ENCODE assay signal across 1 cellular context in the genomic region with DNA sequence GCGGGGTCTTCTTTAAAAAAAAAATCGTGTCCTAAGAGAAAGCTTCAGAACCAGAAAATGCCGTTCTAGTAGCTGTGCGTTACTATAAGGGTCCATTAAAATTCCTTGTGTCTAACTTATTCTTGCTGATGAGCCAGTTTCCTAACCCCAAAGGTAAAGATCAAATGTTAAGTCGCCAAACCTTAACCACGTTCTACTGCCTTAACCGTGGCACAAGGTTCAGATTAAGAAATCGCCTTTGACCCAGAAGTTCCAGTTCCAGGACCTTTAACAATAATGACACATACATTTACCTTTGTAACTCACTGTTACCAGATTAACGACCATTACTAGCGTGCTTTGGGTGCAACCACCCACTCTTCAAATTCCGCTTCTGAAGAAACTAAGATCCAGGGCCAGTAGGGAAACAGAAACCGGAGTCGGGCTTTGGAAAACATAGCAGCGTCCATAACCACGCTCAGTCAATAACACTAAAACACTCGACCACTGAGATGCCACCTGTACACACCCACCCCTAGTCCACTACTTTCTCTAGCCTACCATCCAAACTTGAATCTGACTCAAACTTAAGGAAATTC.
TF ChIP-seq lines count a peak whose summit lies in the region.

No MANE protein-coding gene starts in this region.

TF ChIP-seq in IMR-90, 13 proteins besides CTCF, POLR2A, EP300 and RAD21 (continued from another document):
- TF ChIP-seq, protein P1, sequence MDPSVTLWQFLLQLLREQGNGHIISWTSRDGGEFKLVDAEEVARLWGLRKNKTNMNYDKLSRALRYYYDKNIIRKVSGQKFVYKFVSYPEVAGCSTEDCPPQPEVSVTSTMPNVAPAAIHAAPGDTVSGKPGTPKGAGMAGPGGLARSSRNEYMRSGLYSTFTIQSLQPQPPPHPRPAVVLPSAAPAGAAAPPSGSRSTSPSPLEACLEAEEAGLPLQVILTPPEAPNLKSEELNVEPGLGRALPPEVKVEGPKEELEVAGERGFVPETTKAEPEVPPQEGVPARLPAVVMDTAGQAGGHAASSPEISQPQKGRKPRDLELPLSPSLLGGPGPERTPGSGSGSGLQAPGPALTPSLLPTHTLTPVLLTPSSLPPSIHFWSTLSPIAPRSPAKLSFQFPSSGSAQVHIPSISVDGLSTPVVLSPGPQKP (IDR thresholded peaks at IDR 0.05; ENCODE audit: borderline replicate concordance, low read depth, low read length), result no peak
- TF ChIP-seq FOS (IDR thresholded peaks at IDR 0.05; ENCODE audit: low read depth, low read length) (no peak), MXI1 (IDR thresholded peaks at IDR 0.05; ENCODE audit: borderline replicate concordance, low read depth, low read length) (no peak), NFE2L2 (IDR thresholded peaks at IDR 0.05; ENCODE audit: low read depth, low read length) (no peak), BHLHE40 (IDR thresholded peaks at IDR 0.05; ENCODE audit: low read depth, low read length) (no peak)
